20 cellular contexts compared by ENCODE assay signal in genomic region chr2:36360063-36360462, GRCh38. TPM values are rescaled to one million over a fixed set of nuclear protein-coding genes. Genes with fewer than 3 reads are reported as not detected.
DNase-seq lines count a peak whose midpoint lies in the region; ATAC-seq, FAIRE-seq and TF ChIP-seq lines count a peak whose summit lies in the region.
"Had no signal": no experiment of that assay in that cellular context is flagged by ENCODE, and none has a peak within 500 bp of the region (broad histone marks: within the 10 kb centered on the region; RNA-seq: fewer than 3 reads in every experiment).

No MANE protein-coding gene starts in this region.

- ATAC-seq in HG02884 (IDR thresholded peaks at IDR 0.05; ENCODE audit: unreplicated experiment) (no peak), GM21381 (IDR thresholded peaks at IDR 0.05; ENCODE audit: unreplicated experiment) (no peak), HG02938 (IDR thresholded peaks at IDR 0.05; ENCODE audit: unreplicated experiment) (no peak)
- ATAC-seq: left lobe of liver, natural killer cell had no signal

- peaks cover 42% of the 10 kb centered on the region for H3K27me3 Mint-ChIP-seq in activated CD4-positive, alpha-beta T cell treated with anti-CD3 and anti-CD28 coated beads, Interleukin-2, amount 10 ng/mL, durations not matched to agents 24 days and 14 days

- H3K4me1 ChIP-seq in vagina, result peaks cover 69% of the 10 kb centered on the region

- intact Hi-C loops in activated CD4-positive, alpha-beta T cell treated with anti-CD3 and anti-CD28 coated beads, Interleukin-2, amount 10 ng/mL, durations not matched to agents 24 days and 14 days (cut with micrococcal nuclease), result no loop called here
- intact Hi-C loops in vagina (cut with DNase I), result no loop called here

- TF ChIP-seq CTCF in bronchial epithelial cell (IDR thresholded peaks at IDR 0.05; ENCODE audit: insufficient read depth, low read length, severe bottlenecking) (no peak), vagina (IDR thresholded peaks at IDR 0.05) (no peak)

- H3K4me1 Mint-ChIP-seq in activated CD4-positive, alpha-beta T cell treated with anti-CD3 and anti-CD28 coated beads, Interleukin-2, amount 10 ng/mL, durations not matched to agents 24 days and 14 days, result peaks cover 22% of the 10 kb centered on the region

- no peaks in the 10 kb centered on the region for H3K36me3 Mint-ChIP-seq in activated CD4-positive, alpha-beta T cell treated with anti-CD3 and anti-CD28 coated beads, Interleukin-2, amount 10 ng/mL, durations not matched to agents 24 days and 14 days (ENCODE audit: low read depth)
- H3K36me3 Mint-ChIP-seq: natural killer cell had no signal

- H3K27ac Mint-ChIP-seq in activated CD4-positive, alpha-beta T cell treated with anti-CD3 and anti-CD28 coated beads, Interleukin-2, amount 10 ng/mL, durations not matched to agents 24 days and 14 days, result no peak overlapping the region
- H3K27ac Mint-ChIP-seq: IgD-negative memory B cell, natural killer cell had no signal

- H3K9me3 ChIP-seq in vagina, result no peaks in the 10 kb centered on the region

- peak overlapping the region; percentile 27 for H3K27ac ChIP-seq in vagina
- H3K27ac ChIP-seq: cardiac muscle cell, hepatocyte, SK-N-MC had no signal

- H3K4me3 Mint-ChIP-seq in activated CD4-positive, alpha-beta T cell treated with anti-CD3 and anti-CD28 coated beads, Interleukin-2, amount 10 ng/mL, durations not matched to agents 24 days and 14 days, result no peak overlapping the region
- H3K4me3 Mint-ChIP-seq: IgD-negative memory B cell, natural killer cell had no signal

- H3K4me3 ChIP-seq in bronchial epithelial cell (ENCODE audit: low read depth, low read length) (no peak overlapping the region), vagina (no peak overlapping the region)
- H3K4me3 ChIP-seq: cardiac muscle cell, hepatocyte had no signal

- no peaks in the 10 kb centered on the region for H3K9me3 Mint-ChIP-seq in activated CD4-positive, alpha-beta T cell treated with anti-CD3 and anti-CD28 coated beads, Interleukin-2, amount 10 ng/mL, durations not matched to agents 24 days and 14 days
- H3K9me3 Mint-ChIP-seq: IgD-negative memory B cell, natural killer cell had no signal

- no peak for TF ChIP-seq POLR2A in vagina (IDR thresholded peaks at IDR 0.05)

- FAIRE-seq in bronchial epithelial cell (lab: Jason Lieb, UNC), result no peak
- FAIRE-seq: A204.1, H54, urothelium cell line had no signal

- H3K36me3 ChIP-seq in bronchial epithelial cell (ENCODE audit: control insufficient read depth, insufficient read depth, low read length) (no peaks in the 10 kb centered on the region), vagina (no peaks in the 10 kb centered on the region)
- H3K36me3 ChIP-seq: cardiac muscle cell had no signal

- DNase-seq in activated CD4-positive, alpha-beta T cell treated with anti-CD3 and anti-CD28 coated beads, Interleukin-2, amount 10 ng/mL, durations not matched to agents 24 days and 14 days, result peak; percentile 49
- DNase-seq in activated CD4-positive, alpha-beta T cell treated with anti-CD3 and anti-CD28 coated beads, Interleukin-2, amount 50 U/mL, for 48 hours, result no peak
- DNase-seq in bronchial epithelial cell (ENCODE audit: low read depth), result peak; percentile 72
- DNase-seq in lung microvascular endothelial cell (ENCODE audit: low read depth in 2 of 2), result peak; percentile 13 to 39
- no peak for DNase-seq in vagina (ENCODE audit: extremely low spot score in 2 of 2)
- DNase-seq: activated naive CD4-positive, alpha-beta T cell; natural killer cell; NCI-H345; retina had no signal

- H3K27me3 ChIP-seq in bronchial epithelial cell (ENCODE audit: control insufficient read depth, insufficient read depth, low read length) (no peaks in the 10 kb centered on the region), vagina (no peaks in the 10 kb centered on the region)
- H3K27me3 ChIP-seq: hepatocyte had no signal

RNA-seq across cellular contexts. Expression of gene CRIM1, which starts 4.5 kb away (rescaled TPM):
- 16.8 and 19.0 TPM in 2 replicates for total RNA-seq in activated CD4-positive, alpha-beta T cell treated with anti-CD3 and anti-CD28 coated beads, Interleukin-2, amount 10 ng/mL, durations not matched to agents 24 days and 14 days
- 35.3 and 45.7 TPM in 2 replicates for total RNA-seq in bronchial epithelial cell
- total RNA-seq in lung microvascular endothelial cell, result 420 and 583 TPM in 2 replicates
- total RNA-seq in vagina, result 60.4 TPM

Comparison
In these comparisons a context has a peak if more than half of its experiments do, and no peak if none do; other contexts are left out.
1. DNase-seq: peak in activated CD4-positive, alpha-beta T cell treated with anti-CD3 and anti-CD28 coated beads, Interleukin-2, amount 10 ng/mL, durations not matched to agents 24 days and 14 days (single experiment), bronchial epithelial cell (single experiment) and lung microvascular endothelial cell (2 of 2); none in activated CD4-positive, alpha-beta T cell treated with anti-CD3 and anti-CD28 coated beads, Interleukin-2, amount 50 U/mL, for 48 hours (0 of 2) and vagina (0 of 2).